ENCODE assay signal across 10 cellular contexts in genomic region chr3:172021859-172022258, GRCh38.
"Had no signal": no experiment of that assay in that cellular context is flagged by ENCODE, and none has a peak within 500 bp of the region (broad histone marks: within the 10 kb centered on the region; RNA-seq: fewer than 3 reads in every experiment).

No MANE protein-coding gene starts in this region.

- H3K27ac ChIP-seq: GM23248 had no signal

- H3K9me3 ChIP-seq: HAP-1 had no signal

- H3K4me1 ChIP-seq: HAP-1 had no signal

- FAIRE-seq: H1 had no signal

- H3K4me2 ChIP-seq: GM23338 had no signal

- H2AFZ ChIP-seq: GM23248 had no signal

- ATAC-seq: GM23338, HCT116 had no signal

- H3K36me3 ChIP-seq: HAP-1 had no signal

- H3K9ac ChIP-seq: GM23248 had no signal

- H3K4me3 ChIP-seq: GM23248, GM23338, HAP-1 had no signal

- DNase-seq: GM23248, GOT3, H7, H9, HCEC 1CT, HFFc6 had no signal
